ENCODE assay signal across 1 cellular context in genomic region chr16:89565506-89566372, GRCh38.
TF ChIP-seq lines count a peak whose summit lies in the region.

No MANE protein-coding gene starts in this region.

TF ChIP-seq in SK-N-SH, 30 proteins besides CTCF, POLR2A, EP300 and RAD21 (continued from another document):
- TF ChIP-seq TEAD4 (IDR thresholded peaks at IDR 0.05; ENCODE audit: borderline replicate concordance, insufficient read depth) = no peak
TF ChIP-seq in SK-N-SH: peak in this region for 5.
